Comparison of ENCODE assay signal across 23 cellular contexts in genomic region chr1:233015965-233016364, GRCh38.
A peak's percentile ranks its signal among the peaks of the same experiment; 100 is the strongest.
DNase-seq lines count a peak whose midpoint lies in the region; ATAC-seq and TF ChIP-seq lines count a peak whose summit lies in the region.
"Had no signal": no experiment of that assay in that cellular context is flagged by ENCODE, and none has a peak within 500 bp of the region (broad histone marks: within the 10 kb centered on the region; RNA-seq: fewer than 3 reads in every experiment).

No MANE protein-coding gene starts in this region.

- H3K27ac Mint-ChIP-seq in CD14-positive monocyte = no peak overlapping the region
- H3K27ac Mint-ChIP-seq: activated CD8-positive, alpha-beta memory T cell treated with anti-CD3 and anti-CD28 coated beads, Interleukin-2, amount 10 ng/mL, durations not matched to agents 7 days and 5 days; memory B cell; natural killer cell; T-helper 2 cell treated with Interferon-gamma antibody and Interleukin-4, amounts not matched to agents 5 μg/mL and 100 μg/mL, for 36 hours had no signal

- intact Hi-C loops in CD14-positive monocyte (cut with micrococcal nuclease) (no loop called here), stomach (cut with DNase I; ENCODE audit: low total_unique reads) (no loop called here)

- H3K36me3 ChIP-seq in stomach (peaks cover 0 to 9% (median 0%) of the 10 kb centered on the region in 4 donors), MG63 (no peaks in the 10 kb centered on the region)
- H3K36me3 ChIP-seq: heart right ventricle, thoracic aorta had no signal

- H3K4me1 ChIP-seq in stomach = peaks cover 6 to 16% (median 14%) of the 10 kb centered on the region in 4 donors

- ATAC-seq in GM19351 (IDR thresholded peaks at IDR 0.05; ENCODE audit: unreplicated experiment) (peak; percentile 71), HG02763 (IDR thresholded peaks at IDR 0.05; ENCODE audit: unreplicated experiment) (peak; percentile 77), HG03378 (IDR thresholded peaks at IDR 0.05; ENCODE audit: unreplicated experiment) (no peak)
- ATAC-seq: activated CD8-positive, alpha-beta memory T cell treated with anti-CD3 and anti-CD28 coated beads, Interleukin-2, amount 10 ng/mL, durations not matched to agents 7 days and 5 days; heart right ventricle; natural killer cell had no signal

- TF ChIP-seq POLR2A in stomach (IDR thresholded peaks at IDR 0.05) = no peak

- H3K4me1 Mint-ChIP-seq in CD14-positive monocyte = peaks cover 10% of the 10 kb centered on the region
- H3K4me1 Mint-ChIP-seq: natural killer cell had no signal

- no peak overlapping the region for H3K4me3 Mint-ChIP-seq in CD14-positive monocyte
- H3K4me3 Mint-ChIP-seq: activated CD8-positive, alpha-beta memory T cell treated with anti-CD3 and anti-CD28 coated beads, Interleukin-2, amount 10 ng/mL, durations not matched to agents 7 days and 5 days; memory B cell; natural killer cell; T-helper 2 cell treated with Interferon-gamma antibody and Interleukin-4, amounts not matched to agents 5 μg/mL and 100 μg/mL, for 36 hours had no signal

- H3K27me3 Mint-ChIP-seq in CD14-positive monocyte (ENCODE audit: low read depth in 3 of 3) = peaks cover 0 to 1% (median 1%) of the 10 kb centered on the region in 3 donors
- H3K27me3 Mint-ChIP-seq: activated CD8-positive, alpha-beta memory T cell treated with anti-CD3 and anti-CD28 coated beads, Interleukin-2, amount 10 ng/mL, durations not matched to agents 7 days and 5 days; memory B cell had no signal

- H3K27ac ChIP-seq in stomach = no peak overlapping the region
- H3K27ac ChIP-seq: heart right ventricle, skin epidermis, thoracic aorta had no signal

- DNase-seq in MV-4-11 (lab: John Stamatoyannopoulos, UW) (peak; percentile 25), skeletal muscle cell (ENCODE audit: low read depth) (peak; percentile 14), CD14-positive monocyte (ENCODE audit: low spot score) (no peak), stomach (no peak), MG63 (no peak)
- DNase-seq: activated CD8-positive, alpha-beta memory T cell treated with anti-CD3 and anti-CD28 coated beads, Interleukin-2, amount 10 ng/mL, durations not matched to agents 7 days and 5 days; activated effector memory CD4-positive, alpha-beta T cell treated with anti-CD3 and anti-CD28 coated beads, Interleukin-2, amount 50 U/mL, for 16 hours; COR-L47; GDM1; heart right ventricle; Karpas-422; natural killer cell; NCI-H1436; NK-92 treated with Interleukin-12 subunit alpha and Interleukin-12 subunit beta, amount 100 ng/mL, for 24 hours; SIG-M5; stimulated activated CD4-positive, alpha-beta T cell treated with anti-CD3 and anti-CD28 coated beads, Interleukin-4, amount 100 ng/mL, for 24 hours had no signal

- TF ChIP-seq EP300 in stomach (IDR thresholded peaks at IDR 0.05) = no peak

- H3K4me3 ChIP-seq in skeletal muscle cell (ENCODE audit: low read depth, low read length) (no peak overlapping the region), stomach (no peak overlapping the region), MG63 (no peak overlapping the region)
- H3K4me3 ChIP-seq: heart right ventricle, skin epidermis, thoracic aorta had no signal

- peaks cover 20 to 28% of the 10 kb centered on the region in 2 donors for H3K36me3 Mint-ChIP-seq in CD14-positive monocyte
- H3K36me3 Mint-ChIP-seq: natural killer cell had no signal

- no peaks in the 10 kb centered on the region for H3K27me3 ChIP-seq in stomach
- H3K27me3 ChIP-seq in MG63 = no peaks in the 10 kb centered on the region
- H3K27me3 ChIP-seq: heart right ventricle had no signal

- 66 to 79% (median 78%) methylated on average over 2 of the region's 2 CpGs for WGBS in stomach, 5 donors

- H3K9me3 ChIP-seq in stomach (no peaks in the 10 kb centered on the region), MG63 (no peaks in the 10 kb centered on the region)
- H3K9me3 ChIP-seq: heart right ventricle, thoracic aorta had no signal

- H3K9me3 Mint-ChIP-seq in CD14-positive monocyte = peaks cover 0 to 3% (median 0%) of the 10 kb centered on the region in 7 donors
- H3K9me3 Mint-ChIP-seq: memory B cell; natural killer cell; T-helper 2 cell treated with Interferon-gamma antibody and Interleukin-4, amounts not matched to agents 5 μg/mL and 100 μg/mL, for 36 hours had no signal

- TF ChIP-seq CTCF in CD14-positive monocyte (IDR thresholded peaks at IDR 0.05) (no peak), stomach (IDR thresholded peaks at IDR 0.05) (no peak)

Comparison
In these comparisons a context has a peak if more than half of its experiments do, and no peak if none do; other contexts are left out.
1. DNase-seq: peak in MV-4-11 (single experiment) and skeletal muscle cell (single experiment); none in CD14-positive monocyte (single experiment), stomach (single experiment) and MG63 (single experiment).